Comparison of ENCODE assay signal across 13 cellular contexts in genomic region chrX:12007881-12008280, GRCh38.
A peak's percentile ranks its signal among the peaks of the same experiment; 100 is the strongest.
DNase-seq lines count a peak whose midpoint lies in the region; ATAC-seq and TF ChIP-seq lines count a peak whose summit lies in the region.
"Had no signal": no experiment of that assay in that cellular context is flagged by ENCODE, and none has a peak within 500 bp of the region (broad histone marks: within the 10 kb centered on the region; RNA-seq: fewer than 3 reads in every experiment).

No MANE protein-coding gene starts in this region.

- no peak overlapping the region for H3K18ac ChIP-seq in trophoblast cell (ENCODE audit: low read length)

- no peak for TF ChIP-seq CTCF in astrocyte of the spinal cord (IDR thresholded peaks at IDR 0.05; ENCODE audit: low read depth, low read length)

- peaks cover 1 to 3% of the 10 kb centered on the region in 2 experiments for H3K4me1 ChIP-seq in trophoblast cell (ENCODE audit: control insufficient read depth in 1 of 2, insufficient read depth in 2 of 2, low read length in 2 of 2)

- H3K36me3 Mint-ChIP-seq in activated CD4-positive, alpha-beta T cell treated with anti-CD3 and anti-CD28 coated beads, Interleukin-2, amount 10 ng/mL, durations not matched to agents 24 days and 14 days (ENCODE audit: low read depth): no peaks in the 10 kb centered on the region
- no peaks in the 10 kb centered on the region for H3K36me3 Mint-ChIP-seq in T-helper 17 cell (ENCODE audit: low read depth)

- peaks cover 2% of the 10 kb centered on the region for H3K4me1 Mint-ChIP-seq in activated CD4-positive, alpha-beta T cell treated with anti-CD3 and anti-CD28 coated beads, Interleukin-2, amount 10 ng/mL, durations not matched to agents 24 days and 14 days
- no peaks in the 10 kb centered on the region for H3K4me1 Mint-ChIP-seq in T-helper 17 cell

- H4K12ac ChIP-seq in trophoblast cell (ENCODE audit: low read depth, low read length): no peak overlapping the region

- intact Hi-C loops in activated CD4-positive, alpha-beta T cell treated with anti-CD3 and anti-CD28 coated beads, Interleukin-2, amount 10 ng/mL, durations not matched to agents 24 days and 14 days (cut with micrococcal nuclease): no loop called here

- DNase-seq in activated CD4-positive, alpha-beta T cell treated with anti-CD3 and anti-CD28 coated beads for 48 hours: peak; percentile 2
- DNase-seq in activated CD4-positive, alpha-beta T cell treated with anti-CD3 and anti-CD28 coated beads, Interleukin-2, amount 10 ng/mL, durations not matched to agents 24 days and 14 days: no peak
- DNase-seq in astrocyte of the spinal cord (ENCODE audit: low read depth, low spot score) (peak; percentile 79), trophoblast cell (no peak), T-helper 17 cell (no peak), NCI-H1417 treated with DMSO at 0.1 percent for 48 hours (lab: John Stamatoyannopoulos, UW) (no peak), NCI-H748 treated with DMSO at 0.1 percent for 48 hours (lab: John Stamatoyannopoulos, UW) (no peak)
- DNase-seq: C1 segment of cervical spinal cord; effector memory CD4-positive, alpha-beta T cell; NCI-H2227 treated with DMSO at 0.1 percent for 48 hours; small intestine; T-helper 2 cell had no signal

- H2BK5ac ChIP-seq in trophoblast cell (ENCODE audit: low read depth, low read length, poor library complexity): peak overlapping the region; percentile 40

- no peak overlapping the region for H3K4me2 ChIP-seq in trophoblast cell (ENCODE audit: low read length)

- WGBS in trophoblast cell (ENCODE audit: extremely low coverage, insufficient coverage, insufficient read length): no CpG with 5 or more reads among the region's 2 CpGs

- H3K27me3 ChIP-seq in trophoblast cell (ENCODE audit: insufficient read depth, low read length): no peaks in the 10 kb centered on the region

- H3K36me3 ChIP-seq in trophoblast cell (ENCODE audit: control insufficient read depth in 1 of 2, insufficient read depth in 2 of 2, low read length in 2 of 2): no peaks in the 10 kb centered on the region

- no peak overlapping the region for H3K4me3 ChIP-seq in astrocyte of the spinal cord (ENCODE audit: low read depth, low read length)
- H3K4me3 ChIP-seq in trophoblast cell (ENCODE audit: low read depth, low read length): no peak overlapping the region

- H3K23ac ChIP-seq in trophoblast cell (ENCODE audit: low read length): no peak overlapping the region

- H3K79me1 ChIP-seq in trophoblast cell (ENCODE audit: low read length): peaks cover 1% of the 10 kb centered on the region

- no peak overlapping the region for H3K27ac ChIP-seq in trophoblast cell (ENCODE audit: low read depth, low read length)

- no peak overlapping the region for H3K27ac Mint-ChIP-seq in activated CD4-positive, alpha-beta T cell treated with anti-CD3 and anti-CD28 coated beads, Interleukin-2, amount 10 ng/mL, durations not matched to agents 24 days and 14 days
- H3K27ac Mint-ChIP-seq in T-helper 17 cell: no peak overlapping the region

- H4K8ac ChIP-seq in trophoblast cell (ENCODE audit: low read depth, low read length): no peak overlapping the region

- H3K4me3 Mint-ChIP-seq in activated CD4-positive, alpha-beta T cell treated with anti-CD3 and anti-CD28 coated beads, Interleukin-2, amount 10 ng/mL, durations not matched to agents 24 days and 14 days: no peak overlapping the region
- H3K4me3 Mint-ChIP-seq in T-helper 17 cell: no peak overlapping the region

- no peak overlapping the region for H2AK5ac ChIP-seq in trophoblast cell (ENCODE audit: low read length)

- H3K4ac ChIP-seq in trophoblast cell (ENCODE audit: low read depth, low read length): no peak overlapping the region

- ATAC-seq in HG03442 (IDR thresholded peaks at IDR 0.05; ENCODE audit: unreplicated experiment) (peak; percentile 80), T-helper 17 cell (no peak)

- in situ Hi-C loops in astrocyte of the spinal cord (cut with HindIII; ENCODE audit: low sequenced_read_pairs): no loop called here

- no peaks in the 10 kb centered on the region for H3K79me2 ChIP-seq in trophoblast cell (ENCODE audit: control insufficient read depth, insufficient read depth, low read length, poor library complexity)

- H3K27me3 Mint-ChIP-seq in activated CD4-positive, alpha-beta T cell treated with anti-CD3 and anti-CD28 coated beads, Interleukin-2, amount 10 ng/mL, durations not matched to agents 24 days and 14 days: no peaks in the 10 kb centered on the region
- H3K27me3 Mint-ChIP-seq in T-helper 17 cell: no peaks in the 10 kb centered on the region

- no peak overlapping the region for H2BK120ac ChIP-seq in trophoblast cell (ENCODE audit: insufficient read depth, low read length, poor library complexity)

- no peaks in the 10 kb centered on the region for H3K9me3 Mint-ChIP-seq in activated CD4-positive, alpha-beta T cell treated with anti-CD3 and anti-CD28 coated beads, Interleukin-2, amount 10 ng/mL, durations not matched to agents 24 days and 14 days

- no peak overlapping the region for H4K91ac ChIP-seq in trophoblast cell (ENCODE audit: low read depth, low read length)

- H3K9ac ChIP-seq in trophoblast cell (ENCODE audit: low read length): no peak overlapping the region

- H2AFZ ChIP-seq in trophoblast cell (ENCODE audit: insufficient read depth, low read length, poor library complexity): no peak overlapping the region

- H3K14ac ChIP-seq in trophoblast cell (ENCODE audit: low read length): no peak overlapping the region

- H3K9me3 ChIP-seq in trophoblast cell (ENCODE audit: insufficient read depth, low read depth, low read length): no peaks in the 10 kb centered on the region
- no peaks in the 10 kb centered on the region for H3K9me3 ChIP-seq in T-helper 17 cell (ENCODE audit: control insufficient read depth, low read length, poor library complexity, severe bottlenecking)

- no peak overlapping the region for H2BK12ac ChIP-seq in trophoblast cell (ENCODE audit: low read length)

Comparison
In these comparisons a context has a peak if more than half of its experiments do, and no peak if none do; other contexts are left out.
1. DNase-seq: peak in activated CD4-positive, alpha-beta T cell treated with anti-CD3 and anti-CD28 coated beads for 48 hours (single experiment) and astrocyte of the spinal cord (single experiment); none in activated CD4-positive, alpha-beta T cell treated with anti-CD3 and anti-CD28 coated beads, Interleukin-2, amount 10 ng/mL, durations not matched to agents 24 days and 14 days (single experiment), trophoblast cell (0 of 2), T-helper 17 cell (0 of 3), NCI-H1417 treated with DMSO at 0.1 percent for 48 hours (single experiment) and NCI-H748 treated with DMSO at 0.1 percent for 48 hours (single experiment).